In genomic region chr1:31145581-31146117, GRCh38 we compare ENCODE assay signal across 21 cellular contexts.
A peak's percentile ranks its signal among the peaks of the same experiment; 100 is the strongest.
DNase-seq lines count a peak whose midpoint lies in the region; ATAC-seq, FAIRE-seq and TF ChIP-seq lines count a peak whose summit lies in the region.
"Had no signal": no experiment of that assay in that cellular context is flagged by ENCODE, and none has a peak within 500 bp of the region (broad histone marks: within the 10 kb centered on the region; RNA-seq: fewer than 3 reads in every experiment).

No MANE protein-coding gene starts in this region.

- H3K4ac ChIP-seq in neuronal stem cell (ENCODE audit: low read length) = no peak overlapping the region

- H4K8ac ChIP-seq in neuronal stem cell (ENCODE audit: low read depth, low read length) = no peak overlapping the region

- H3K9ac ChIP-seq in K562 (ENCODE audit: insufficient read depth in 1 of 2, low read depth in 2 of 2, low read length in 2 of 2) (no peak overlapping the region), neuronal stem cell (ENCODE audit: low read depth, low read length, poor library complexity) (no peak overlapping the region)
- H3K9ac ChIP-seq: BLaER1 treated with 17β-estradiol and CSF1 and Interleukin-3, amounts not matched to agents 10 nM and 100 nM; GM23248 had no signal

- H3K18ac ChIP-seq in neuronal stem cell (ENCODE audit: low read length) = no peak overlapping the region

- H3K27ac ChIP-seq in A549 (no peak overlapping the region), GM23338 (ENCODE audit: low read depth) (no peak overlapping the region), K562 (ENCODE audit: extremely low read depth, low read depth, low read length) (no peak overlapping the region), neuronal stem cell (replicated peaks; ENCODE audit: low read length) (no peak overlapping the region), uterus (no peak overlapping the region)
- H3K27ac ChIP-seq: BLaER1 treated with 17β-estradiol and CSF1 and Interleukin-3, amounts not matched to agents 10 nM and 100 nM; GM23248; RWPE1 had no signal

- H3K27me3 ChIP-seq in GM23338 (ENCODE audit: insufficient read depth) = no peaks in the 10 kb centered on the region
- H3K27me3 ChIP-seq in K562 (ENCODE audit: control insufficient read depth in 2 of 2, insufficient read depth in 2 of 2, low read length in 2 of 2) = no peaks in the 10 kb centered on the region
- H3K27me3 ChIP-seq in neuronal stem cell (ENCODE audit: control insufficient read depth in 3 of 3, insufficient read depth in 3 of 3, low read depth in 1 of 3, low read length in 3 of 3) = no peaks in the 10 kb centered on the region
- no peaks in the 10 kb centered on the region for H3K27me3 ChIP-seq in uterus
- H3K27me3 ChIP-seq: BLaER1 treated with 17β-estradiol and CSF1 and Interleukin-3, amounts not matched to agents 10 nM and 100 nM had no signal

- H3K14ac ChIP-seq in neuronal stem cell (ENCODE audit: low read length) = no peak overlapping the region

- intact Hi-C loops in K562 (cut with micrococcal nuclease) (no loop called here), uterus (cut with DNase I; ENCODE audit: low total_unique reads) (no loop called here)

- no peaks in the 10 kb centered on the region for H3F3A ChIP-seq in GM23338 (replicated peaks; ENCODE audit: low read depth)

- POLR2A ChIA-PET in A549 (lab: Yijun Ruan, JAX) (interaction anchor here (0.6 kb wide), 1 partner anchor 427 kb away, joined by 3 read pairs; no protein-coding TSS in a partner anchor), K562 (lab: Yijun Ruan, JAX) (interaction anchor here (0.5 to 2.2 kb wide), 4 partner anchors 9 to 82 kb away, joined by 3 to 7 read pairs (median 3); no protein-coding TSS in a partner anchor)

- H4K91ac ChIP-seq in neuronal stem cell (ENCODE audit: low read depth, low read length, poor library complexity) = no peak overlapping the region

- no peak for TF ChIP-seq POLR2A in A549 (IDR thresholded peaks at IDR 0.05; ENCODE audit: low read length)
- no peak for TF ChIP-seq POLR2A in K562 (conservative IDR thresholded peaks at IDR 0.05)
- TF ChIP-seq POLR2A in uterus (IDR thresholded peaks at IDR 0.05) = no peak

- H3K23ac ChIP-seq in neuronal stem cell (ENCODE audit: low read depth, low read length, poor library complexity) = no peak overlapping the region

- DNase-seq in A549 (ENCODE audit: low read depth in 1 of 2, low spot score in 1 of 2) (no peak), GM23338 (ENCODE audit: low spot score) (no peak), K562 (ENCODE audit: extremely low read depth in 1 of 4, low spot score in 3 of 4) (no peak), neuronal stem cell (ENCODE audit: low spot score) (no peak), uterus (no peak)
- no peak for DNase-seq in activated naive CD8-positive, alpha-beta T cell treated with anti-CD3 and anti-CD28 coated beads for 36 hours
- DNase-seq: CD4-positive, alpha-beta memory T cell; GM23248; Karpas-422; NCI-H1694 treated with DMSO at 0.1 percent for 48 hours; NCI-H2081 treated with DMSO at 0.1 percent for 48 hours; NCI-H510A; NCI-H774; NK-92 treated with Interleukin-12 subunit alpha and Interleukin-12 subunit beta, amount 100 ng/mL, for 24 hours had no signal

- no peak overlapping the region for H3K27ac Mint-ChIP-seq in GM23338
- H3K27ac Mint-ChIP-seq in activated naive CD8-positive, alpha-beta T cell treated with anti-CD3 and anti-CD28 coated beads for 36 hours = no peak overlapping the region
- H3K27ac Mint-ChIP-seq: CD4-positive, alpha-beta memory T cell; IgD-negative memory B cell had no signal

- FAIRE-seq in A549 (lab: Jason Lieb, UNC) = no peak
- no peak for FAIRE-seq in K562 (lab: Jason Lieb, UNC)
- FAIRE-seq: GM12891, HTR-8/SVneo had no signal

- TF ChIP-seq CTCF in A549 (IDR thresholded peaks at IDR 0.05) (no peak), GM23338 (conservative IDR thresholded peaks at IDR 0.05; ENCODE audit: low read depth in 2 of 2) (no peak), K562 (IDR thresholded peaks at IDR 0.05 in 2 of 3, conservative IDR thresholded peaks at IDR 0.05 in 1 of 3; ENCODE audit: insufficient read depth in 2 of 3, low read depth in 1 of 3, low read length in 3 of 3) (no peak), uterus (IDR thresholded peaks at IDR 0.05) (no peak)

- no peak overlapping the region for H2BK15ac ChIP-seq in neuronal stem cell (ENCODE audit: low read length)

- H2BK12ac ChIP-seq in neuronal stem cell (ENCODE audit: low read length) = no peak overlapping the region

- H3K9me3 ChIP-seq in A549 (no peaks in the 10 kb centered on the region), K562 (replicated peaks; ENCODE audit: control insufficient read depth, insufficient read depth, low read depth, low read length) (no peaks in the 10 kb centered on the region), neuronal stem cell (replicated peaks in 1 of 2; ENCODE audit: control insufficient read depth in 2 of 2, insufficient read depth in 1 of 2, low read depth in 1 of 2, low read length in 2 of 2) (no peaks in the 10 kb centered on the region), uterus (no peaks in the 10 kb centered on the region)
- H3K9me3 ChIP-seq: BLaER1 treated with 17β-estradiol and CSF1 and Interleukin-3, amounts not matched to agents 10 nM and 100 nM had no signal

- H3K9me1 ChIP-seq in K562 (ENCODE audit: control insufficient read depth, insufficient read depth, low read length) = no peaks in the 10 kb centered on the region

- H3K36me3 ChIP-seq in GM23338 (ENCODE audit: insufficient read depth) = no peaks in the 10 kb centered on the region
- H3K36me3 ChIP-seq in K562 (ENCODE audit: control insufficient read depth, insufficient read depth, low read length) = no peaks in the 10 kb centered on the region
- H3K36me3 ChIP-seq in neuronal stem cell (replicated peaks in 1 of 2; ENCODE audit: control insufficient read depth in 2 of 2, insufficient read depth in 2 of 2, low read length in 2 of 2) = no peaks in the 10 kb centered on the region
- H3K36me3 ChIP-seq in uterus = no peaks in the 10 kb centered on the region
- H3K36me3 ChIP-seq: BLaER1 treated with 17β-estradiol and CSF1 and Interleukin-3, amounts not matched to agents 10 nM and 100 nM had no signal

- no peaks in the 10 kb centered on the region for H3K79me2 ChIP-seq in GM23338 (replicated peaks; ENCODE audit: insufficient read depth)
- H3K79me2 ChIP-seq in K562 (ENCODE audit: control insufficient read depth, insufficient read depth, low read length) = no peaks in the 10 kb centered on the region

- H4K20me1 ChIP-seq in GM23338 (replicated peaks; ENCODE audit: insufficient read depth) (no peaks in the 10 kb centered on the region), K562 (replicated peaks; ENCODE audit: control insufficient read depth, insufficient read depth, low read length) (no peaks in the 10 kb centered on the region)
- H4K20me1 ChIP-seq: BLaER1 treated with 17β-estradiol and CSF1 and Interleukin-3, amounts not matched to agents 10 nM and 100 nM had no signal

- H2BK5ac ChIP-seq in neuronal stem cell (ENCODE audit: low read length) = no peak overlapping the region

- H3K4me3 Mint-ChIP-seq in GM23338 = no peak overlapping the region
- no peak overlapping the region for H3K4me3 Mint-ChIP-seq in activated naive CD8-positive, alpha-beta T cell treated with anti-CD3 and anti-CD28 coated beads for 36 hours
- H3K4me3 Mint-ChIP-seq: CD4-positive, alpha-beta memory T cell; IgD-negative memory B cell had no signal

- TF ChIP-seq RAD21 in A549 (conservative IDR thresholded peaks at IDR 0.05 in 1 of 2, IDR thresholded peaks at IDR 0.05 in 1 of 2) (no peak), K562 (CRISPR knock-in tag; conservative IDR thresholded peaks at IDR 0.05 in 1 of 2, IDR thresholded peaks at IDR 0.05 in 1 of 2) (no peak)

- no peak overlapping the region for H2BK120ac ChIP-seq in neuronal stem cell (ENCODE audit: low read depth, low read length)

- peak overlapping the region; percentile 53; the same call in 1 of the 2 replicates for H2AFZ ChIP-seq in GM23338
- peak overlapping the region; percentile 54 for H2AFZ ChIP-seq in K562 (ENCODE audit: low read depth, low read length)
- H2AFZ ChIP-seq in neuronal stem cell (ENCODE audit: low read length) = peak overlapping the region; percentile 6
- H2AFZ ChIP-seq: GM23248 had no signal

- H3K79me1 ChIP-seq in neuronal stem cell (ENCODE audit: low read depth, low read length) = no peaks in the 10 kb centered on the region

- H3K27me3 Mint-ChIP-seq in GM23338 (ENCODE audit: insufficient read depth, low read depth, poor library complexity) = peaks cover 4% of the 10 kb centered on the region
- H3K27me3 Mint-ChIP-seq in activated naive CD8-positive, alpha-beta T cell treated with anti-CD3 and anti-CD28 coated beads for 36 hours = no peaks in the 10 kb centered on the region
- H3K27me3 Mint-ChIP-seq: IgD-negative memory B cell had no signal

- H3K4me2 ChIP-seq in A549 = no peak overlapping the region
- H3K4me2 ChIP-seq in GM23338 = no peak overlapping the region
- no peak overlapping the region for H3K4me2 ChIP-seq in K562 (ENCODE audit: insufficient read depth, low read length)
- H3K4me2 ChIP-seq in neuronal stem cell (ENCODE audit: insufficient read depth, low read length, poor library complexity, severe bottlenecking) = no peak overlapping the region
- H3K4me2 ChIP-seq: BLaER1 treated with 17β-estradiol and CSF1 and Interleukin-3, amounts not matched to agents 10 nM and 100 nM had no signal

- no peaks in the 10 kb centered on the region for H3K9me2 ChIP-seq in GM23338 (ENCODE audit: insufficient read depth)

- no peaks in the 10 kb centered on the region for H3K4me1 ChIP-seq in A549
- H3K4me1 ChIP-seq in GM23338 (ENCODE audit: insufficient read depth) = peaks cover 11% of the 10 kb centered on the region
- peaks cover 4 to 6% of the 10 kb centered on the region in 2 experiments; a peak in 3 of 5 replicates for H3K4me1 ChIP-seq in K562 (replicated peaks in 1 of 2; ENCODE audit: control insufficient read depth in 2 of 2, insufficient read depth in 2 of 2, low read length in 2 of 2)
- H3K4me1 ChIP-seq in neuronal stem cell (ENCODE audit: control insufficient read depth in 2 of 2, insufficient read depth in 1 of 2, low read depth in 1 of 2, low read length in 2 of 2) = no peaks in the 10 kb centered on the region
- no peaks in the 10 kb centered on the region for H3K4me1 ChIP-seq in uterus

- BruUV-seq in K562 (replicated peaks; lab: Mats Ljungman, UMichigan) = no TSS peak

- ATAC-seq in A549 = no peak
- no peak for ATAC-seq in GM23338
- ATAC-seq in K562 = no peak; the same call in 2 of the 3 replicates
- no peak for ATAC-seq in GM19455 (IDR thresholded peaks at IDR 0.05; ENCODE audit: unreplicated experiment)
- ATAC-seq: HCT116 had no signal

- WGBS in A549 (ENCODE audit: missing lambda C conversion rate) = 57% methylated on average over 3 of the region's 3 CpGs
- WGBS in K562 (ENCODE audit: insufficient coverage, low coverage, missing lambda C conversion rate) = 29% methylated on average over 3 of the region's 3 CpGs
- WGBS in neuronal stem cell (ENCODE audit: extremely low coverage in 2 of 2, insufficient read length in 2 of 2, insufficient replicate concordance in 1 of 2), 2 donors = no CpG with 5 or more reads among the region's 3 CpGs

- H3K4me3 ChIP-seq in A549 (no peak overlapping the region), GM23338 (no peak overlapping the region), K562 (no peak overlapping the region), neuronal stem cell (ENCODE audit: low read length in 2 of 2) (no peak overlapping the region), uterus (no peak overlapping the region)
- H3K4me3 ChIP-seq: BLaER1 treated with 17β-estradiol and CSF1 and Interleukin-3, amounts not matched to agents 10 nM and 100 nM; GM23248 had no signal

- in situ Hi-C loops in K562 (cut with MboI) = no loop called here

- no peaks in the 10 kb centered on the region for H3K9me3 Mint-ChIP-seq in GM23338
- no peaks in the 10 kb centered on the region for H3K9me3 Mint-ChIP-seq in activated naive CD8-positive, alpha-beta T cell treated with anti-CD3 and anti-CD28 coated beads for 36 hours
- H3K9me3 Mint-ChIP-seq: CD4-positive, alpha-beta memory T cell; IgD-negative memory B cell had no signal

- CTCF ChIA-PET in A549 (lab: Yijun Ruan, JAX) (no interaction called here), K562 (lab: Yijun Ruan, JAX; ENCODE audit: low intra/inter-chr PET ratio) (no interaction called here)

- no peak overlapping the region for H2AK5ac ChIP-seq in neuronal stem cell (ENCODE audit: low read depth, low read length)

- no peaks in the 10 kb centered on the region for H3K36me3 Mint-ChIP-seq in GM23338 (ENCODE audit: low read depth)
- no peaks in the 10 kb centered on the region for H3K36me3 Mint-ChIP-seq in activated naive CD8-positive, alpha-beta T cell treated with anti-CD3 and anti-CD28 coated beads for 36 hours
- H3K36me3 Mint-ChIP-seq: CD4-positive, alpha-beta memory T cell; IgD-negative memory B cell had no signal

- TF ChIP-seq EP300 in A549 (IDR thresholded peaks at IDR 0.05) (no peak), K562 (IDR thresholded peaks at IDR 0.05; ENCODE audit: low read length) (no peak)

- H3K4me1 Mint-ChIP-seq in GM23338 = peaks cover 3% of the 10 kb centered on the region; the same call in 2 of the 3 replicates
- H3K4me1 Mint-ChIP-seq in activated naive CD8-positive, alpha-beta T cell treated with anti-CD3 and anti-CD28 coated beads for 36 hours = no peaks in the 10 kb centered on the region
- H3K4me1 Mint-ChIP-seq: CD4-positive, alpha-beta memory T cell; IgD-negative memory B cell had no signal

Comparison
In these comparisons a context has a peak if more than half of its experiments do, and no peak if none do; other contexts are left out.
1. Of the 35 proteins assayed by ChIP-seq in both K562 and A549: peak only in K562: none; only in A549: MAFK; in both: none; in neither: 34.